ENCODE assay signal across 17 cellular contexts in genomic region chr3:146465713-146466465, GRCh38. TPM values are rescaled to one million over a fixed set of nuclear protein-coding genes. Genes with fewer than 3 reads are reported as not detected.
DNase-seq lines count a peak whose midpoint lies in the region; ATAC-seq and TF ChIP-seq lines count a peak whose summit lies in the region.
"Had no signal": no experiment of that assay in that cellular context is flagged by ENCODE, and none has a peak within 500 bp of the region (broad histone marks: within the 10 kb centered on the region; RNA-seq: fewer than 3 reads in every experiment).

No MANE protein-coding gene starts in this region.

- no peak overlapping the region for H3K9ac ChIP-seq in trophoblast cell (ENCODE audit: low read length)

- no peak overlapping the region for H3K23ac ChIP-seq in trophoblast cell (ENCODE audit: low read length)

- peak overlapping the region; percentile 9 for H4K12ac ChIP-seq in trophoblast cell (ENCODE audit: low read depth, low read length)

- no peak overlapping the region for H3K4ac ChIP-seq in trophoblast cell (ENCODE audit: low read depth, low read length)

- TF ChIP-seq CTCF in GM10266 (IDR thresholded peaks at IDR 0.05; ENCODE audit: control insufficient read depth, insufficient read depth, low read depth, missing control alignments) = no peak

- no peak overlapping the region for H2AK5ac ChIP-seq in trophoblast cell (ENCODE audit: low read length)

- no peak overlapping the region for H3K4me3 ChIP-seq in MG63
- H3K4me3 ChIP-seq in trophoblast cell (ENCODE audit: low read depth, low read length) = no peak overlapping the region

- H3K27me3 ChIP-seq in MG63 (no peaks in the 10 kb centered on the region), trophoblast cell (ENCODE audit: insufficient read depth, low read length) (no peaks in the 10 kb centered on the region)

- no peak overlapping the region for H3K18ac ChIP-seq in trophoblast cell (ENCODE audit: low read length)

- H3K79me2 ChIP-seq in trophoblast cell (ENCODE audit: control insufficient read depth, insufficient read depth, low read length, poor library complexity) = no peaks in the 10 kb centered on the region

- H2BK12ac ChIP-seq in trophoblast cell (ENCODE audit: low read length) = no peak overlapping the region

- H4K8ac ChIP-seq in trophoblast cell (ENCODE audit: low read depth, low read length) = no peak overlapping the region

- H4K91ac ChIP-seq in trophoblast cell (ENCODE audit: low read depth, low read length) = no peak overlapping the region

- H2BK120ac ChIP-seq in trophoblast cell (ENCODE audit: insufficient read depth, low read length, poor library complexity) = no peak overlapping the region

- no peak overlapping the region for H2BK5ac ChIP-seq in trophoblast cell (ENCODE audit: low read depth, low read length, poor library complexity)

- H3K27ac ChIP-seq in trophoblast cell (ENCODE audit: low read depth, low read length) = no peak overlapping the region

- H3K79me1 ChIP-seq in trophoblast cell (ENCODE audit: low read length) = no peaks in the 10 kb centered on the region

- no peak overlapping the region for H3K4me2 ChIP-seq in trophoblast cell (ENCODE audit: low read length)

- ATAC-seq in HG03025 (IDR thresholded peaks at IDR 0.05; ENCODE audit: low FRiP score, unreplicated experiment) = no peak
- ATAC-seq in HG02678 (IDR thresholded peaks at IDR 0.05; ENCODE audit: unreplicated experiment) = no peak
- ATAC-seq in GM21423 (IDR thresholded peaks at IDR 0.05; ENCODE audit: unreplicated experiment) = no peak
- ATAC-seq: T-cell had no signal

- no peaks in the 10 kb centered on the region for H3K4me1 ChIP-seq in trophoblast cell (ENCODE audit: control insufficient read depth in 1 of 2, insufficient read depth in 2 of 2, low read length in 2 of 2)

- H3K36me3 ChIP-seq in MG63 (no peaks in the 10 kb centered on the region), trophoblast cell (ENCODE audit: control insufficient read depth in 1 of 2, insufficient read depth in 2 of 2, low read length in 2 of 2) (no peaks in the 10 kb centered on the region)

- WGBS in trophoblast cell (ENCODE audit: extremely low coverage, insufficient coverage, insufficient read length) = no CpG with 5 or more reads among the region's 6 CpGs

- H2AFZ ChIP-seq in trophoblast cell (ENCODE audit: insufficient read depth, low read length, poor library complexity) = no peak overlapping the region

- no peak overlapping the region for H3K14ac ChIP-seq in trophoblast cell (ENCODE audit: low read length)

- H3K9me3 ChIP-seq in MG63 (no peaks in the 10 kb centered on the region), trophoblast cell (ENCODE audit: insufficient read depth, low read depth, low read length) (no peaks in the 10 kb centered on the region)

- peak; percentile 12 for DNase-seq in EH (ENCODE audit: low read depth)
- DNase-seq in MG63 = peak; percentile 25
- DNase-seq in astrocyte of the hippocampus (ENCODE audit: low read depth, low spot score) = peak; percentile 28
- no peak for DNase-seq in trophoblast cell
- DNase-seq in GM10266 (ENCODE audit: extremely low spot score) = no peak
- DNase-seq: CD4-positive, CD25-positive, alpha-beta regulatory T cell; GDM1; NCI-H187; NCI-H446; NCI-H69; OCI-M1; T-cell had no signal

RNA-seq across cellular contexts. Expression of gene PLSCR2, which starts 3.5 kb away (rescaled TPM):
- total RNA-seq in MG63 (2014; rRNA removed; shearing (Covaris generic); ENCODE audit: low replicate concordance) = not detected in 2 replicates
- 0.14 TPM in 1 of 2 replicates, not detected in the other for polyA plus RNA-seq in trophoblast cell (2013)
- total RNA-seq: CD4-positive, CD25-positive, alpha-beta regulatory T cell; H1 had no signal
- polyA plus RNA-seq: AG04450, H1 had no signal

Comparison
In these comparisons a context has a peak if more than half of its experiments do, and no peak if none do; other contexts are left out.
1. DNase-seq: peak in EH (single experiment), MG63 (single experiment) and astrocyte of the hippocampus (single experiment); none in trophoblast cell (0 of 2) and GM10266 (single experiment).